In the genomic region with DNA sequence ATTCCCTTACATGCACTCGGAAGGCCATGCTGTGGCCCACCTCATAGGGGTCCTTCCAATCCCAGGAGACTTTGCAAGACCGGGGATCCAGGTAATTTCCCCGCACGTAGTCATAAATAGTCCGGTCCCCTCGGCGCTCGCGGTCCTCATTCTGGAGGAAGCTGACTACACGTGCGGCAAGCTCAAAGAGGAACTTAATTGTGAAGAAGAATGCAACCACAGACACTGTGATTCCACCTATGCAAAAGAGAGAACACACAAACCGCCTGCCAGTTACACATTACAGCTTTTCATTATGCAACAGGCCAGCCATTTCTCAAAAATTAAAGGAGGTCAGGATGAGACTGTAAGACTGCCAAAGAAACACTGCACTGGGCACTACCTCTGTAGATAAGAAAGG, we compare ENCODE assay signal across 12 cellular contexts. TPM values are rescaled to one million over a fixed set of nuclear protein-coding genes. Genes with fewer than 3 reads are reported as not detected.
DNase-seq lines count a peak whose midpoint lies in the region; ATAC-seq and TF ChIP-seq lines count a peak whose summit lies in the region.
"Had no signal": no experiment of that assay in that cellular context is flagged by ENCODE, and none has a peak within 500 bp of the region (broad histone marks: within the 10 kb centered on the region; RNA-seq: fewer than 3 reads in every experiment).

No MANE protein-coding gene starts in this region.

- H3K9me2 ChIP-seq in PC-3 (replicated peaks; ENCODE audit: low read length), result no peaks in the 10 kb centered on the region

- POLR2A ChIA-PET in PC-3 (lab: Charles Lee; ENCODE audit: unreplicated experiment) (no interaction called here), RWPE1 (lab: Yijun Ruan, JAX; ENCODE audit: low non-redundant PET) (no interaction called here)

- CTCF ChIA-PET in PC-3 (lab: Charles Lee) (no interaction called here), RWPE1 (lab: Yijun Ruan, JAX) (interaction anchor here (1.2 kb wide), 1 partner anchor 75 kb away, joined by 3 read pairs; no protein-coding TSS in a partner anchor)

- no peak for TF ChIP-seq CTCF in GM10266 (IDR thresholded peaks at IDR 0.05; ENCODE audit: control insufficient read depth, insufficient read depth, low read depth, missing control alignments)
- TF ChIP-seq CTCF in lower lobe of right lung (IDR thresholded peaks at IDR 0.05), result no peak
- TF ChIP-seq CTCF in PC-3 (conservative IDR thresholded peaks at IDR 0.05; ENCODE audit: low read depth, low read length), result no peak
- no peak for TF ChIP-seq CTCF in RWPE1 (conservative IDR thresholded peaks at IDR 0.05; ENCODE audit: low read depth)

- peaks cover 6% of the 10 kb centered on the region for H3K4me1 ChIP-seq in lower lobe of right lung
- H3K4me1 ChIP-seq in PC-3 (ENCODE audit: insufficient read depth, low read length), result no peaks in the 10 kb centered on the region

- ATAC-seq in GM21529 (IDR thresholded peaks at IDR 0.05; ENCODE audit: unreplicated experiment), result peak; percentile 42
- peak; percentile 28 to 51 for ATAC-seq in lower lobe of right lung
- ATAC-seq in PC-3, result no peak
- ATAC-seq in GM18502 (IDR thresholded peaks at IDR 0.05; ENCODE audit: poor library complexity, unreplicated experiment), result no peak

- no peak overlapping the region for H2AFZ ChIP-seq in PC-3 (ENCODE audit: low read length)

- H3K9me3 ChIP-seq in lower lobe of right lung (no peaks in the 10 kb centered on the region), PC-3 (ENCODE audit: low read length) (no peaks in the 10 kb centered on the region)

- H3K4me3 ChIP-seq in lower lobe of right lung, result no peak overlapping the region
- no peak overlapping the region for H3K4me3 ChIP-seq in PC-3 (ENCODE audit: low read length)
- H3K4me3 ChIP-seq: cardiac muscle cell had no signal

- peak; percentile 24 for DNase-seq in GM10266 (ENCODE audit: extremely low spot score)
- peak; percentile 70 for DNase-seq in NOMO-1 treated with dmso at 0.1 percent for 144 hours (lab: John Stamatoyannopoulos, UW; ENCODE audit: unreplicated experiment)
- peak; percentile 65 for DNase-seq in lower lobe of right lung
- no peak for DNase-seq in PC-3
- DNase-seq in NCI-H345 treated with DMSO at 0.1 percent for 48 hours (lab: John Stamatoyannopoulos, UW; ENCODE audit: unreplicated experiment), result no peak
- no peak for DNase-seq in RWPE1 (ENCODE audit: low spot score)
- DNase-seq: Calu3; NCI-H1105 treated with DMSO at 0.1 percent for 48 hours; NK-92 treated with Interleukin-12 subunit alpha and Interleukin-12 subunit beta, amount 100 ng/mL, for 24 hours had no signal

- H3K27me3 ChIP-seq in lower lobe of right lung (ENCODE audit: low read depth) (no peaks in the 10 kb centered on the region), PC-3 (ENCODE audit: low read length) (no peaks in the 10 kb centered on the region)
- H3K27me3 ChIP-seq: cardiac muscle cell had no signal

- H3K79me2 ChIP-seq in PC-3 (ENCODE audit: low read length), result no peaks in the 10 kb centered on the region

- H3F3A ChIP-seq in PC-3 (ENCODE audit: low read length, unreplicated experiment), result no peaks in the 10 kb centered on the region

- peaks cover 83% of the 10 kb centered on the region for H3K36me3 ChIP-seq in lower lobe of right lung
- peaks cover 29% of the 10 kb centered on the region for H3K36me3 ChIP-seq in PC-3 (ENCODE audit: low read depth, low read length)

- H3K4me2 ChIP-seq in PC-3 (ENCODE audit: low read length), result no peak overlapping the region

- no peaks in the 10 kb centered on the region for H4K20me1 ChIP-seq in PC-3 (ENCODE audit: low read length)

- intact Hi-C loops in lower lobe of right lung (cut with DNase I) (no loop called here), PC-3 (cut with micrococcal nuclease) (no loop called here)

- H3K27ac ChIP-seq in lower lobe of right lung (no peak overlapping the region), PC-3 (ENCODE audit: low read length) (no peak overlapping the region), RWPE1 (no peak overlapping the region)
- H3K27ac ChIP-seq: cardiac muscle cell had no signal

- BruUV-seq in PC-3 (replicated peaks; lab: Mats Ljungman, UMichigan), result no TSS peak

- H3K9ac ChIP-seq in PC-3 (ENCODE audit: low read length), result no peak overlapping the region

RNA-seq across cellular contexts. Expression of gene AREL1, which starts 28.4 kb away (rescaled TPM):
- total RNA-seq in lower lobe of right lung (29.1 TPM), PC-3 (2014; rRNA removed) (25.4 and 32.1 TPM in 2 replicates)

RNA-seq across cellular contexts. Expression of gene FCF1, which starts 28.5 kb away (rescaled TPM):
- total RNA-seq in lower lobe of right lung, result 48.6 TPM
- total RNA-seq in PC-3 (2014; rRNA removed), result 29.7 and 33.1 TPM in 2 replicates

Comparison
In these comparisons a context has a peak if more than half of its experiments do, and no peak if none do; other contexts are left out.
1. DNase-seq: peak in GM10266 (single experiment), NOMO-1 treated with dmso at 0.1 percent for 144 hours (single experiment) and lower lobe of right lung (single experiment); none in PC-3 (single experiment), NCI-H345 treated with DMSO at 0.1 percent for 48 hours (single experiment) and RWPE1 (single experiment).
2. ATAC-seq: peak in GM21529 (single experiment) and lower lobe of right lung (2 of 2); none in PC-3 (single experiment) and GM18502 (single experiment).